15 cellular contexts compared by ENCODE assay signal in genomic region chr20:50301712-50302111, GRCh38.
DNase-seq lines count a peak whose midpoint lies in the region; ATAC-seq, FAIRE-seq and TF ChIP-seq lines count a peak whose summit lies in the region.
"Had no signal": no experiment of that assay in that cellular context is flagged by ENCODE, and none has a peak within 500 bp of the region (broad histone marks: within the 10 kb centered on the region; RNA-seq: fewer than 3 reads in every experiment).

No MANE protein-coding gene starts in this region.

- H3K27me3 ChIP-seq in BLaER1 (0 out of 2 replicates have a peak, but pooled peaks cover 3% of the 10 kb centered on the region), IMR-90 (ENCODE audit: control insufficient read depth, insufficient read depth, low read length) (no peaks in the 10 kb centered on the region), skeletal muscle tissue (ENCODE audit: control insufficient read depth in 3 of 3, insufficient read depth in 3 of 3, low read length in 3 of 3) (no peaks in the 10 kb centered on the region)

- H3K27ac Mint-ChIP-seq in nephron, result peak overlapping the region in 2 of 3 experiments; percentile 4 to 97
- H3K27ac Mint-ChIP-seq: CD4-positive, CD25-positive, alpha-beta regulatory T cell; IgD-negative memory B cell had no signal

- H4K91ac ChIP-seq in IMR-90 (ENCODE audit: insufficient read depth, low read depth, low read length), result peak overlapping the region; percentile 84; the same call in 1 of the 2 replicates

- no peak overlapping the region for H2AFZ ChIP-seq in IMR-90 (replicated peaks; ENCODE audit: low read length, poor library complexity)

- no peak overlapping the region for H2BK5ac ChIP-seq in IMR-90 (ENCODE audit: low read depth, low read length, poor library complexity, severe bottlenecking)

- TF ChIP-seq RAD21 in IMR-90 (IDR thresholded peaks at IDR 0.05; ENCODE audit: low read length), result no peak

- H3K27me3 Mint-ChIP-seq in nephron (ENCODE audit: low read depth), result peaks cover 19% of the 10 kb centered on the region

- H2BK20ac ChIP-seq in IMR-90 (ENCODE audit: low read depth, low read length), result peak overlapping the region; percentile 57; the same call in 1 of the 2 replicates

- ATAC-seq in IMR-90 (ENCODE audit: low read depth), result no peak
- no peak for ATAC-seq in HG03045 (IDR thresholded peaks at IDR 0.05; ENCODE audit: unreplicated experiment)

- no peak overlapping the region for H3K56ac ChIP-seq in IMR-90 (ENCODE audit: extremely low read depth, insufficient read depth, low read length)

- no peaks in the 10 kb centered on the region for H3K9me3 Mint-ChIP-seq in nephron
- H3K9me3 Mint-ChIP-seq: CD4-positive, CD25-positive, alpha-beta regulatory T cell; IgD-negative memory B cell had no signal

- no peak overlapping the region for H3K4me3 Mint-ChIP-seq in nephron
- H3K4me3 Mint-ChIP-seq: CD4-positive, CD25-positive, alpha-beta regulatory T cell; IgD-negative memory B cell had no signal

- H2BK15ac ChIP-seq in IMR-90 (ENCODE audit: low read depth, low read length), result no peak overlapping the region

- H4K20me1 ChIP-seq in BLaER1 (peaks cover 16% of the 10 kb centered on the region; the same call in 1 of the 2 replicates), IMR-90 (ENCODE audit: insufficient read depth, low read length) (no peaks in the 10 kb centered on the region)

- DNase-seq in IMR-90 (no peak), AG20443 (ENCODE audit: low spot score) (no peak), RCC 7860 (ENCODE audit: low spot score) (no peak)
- DNase-seq: CD4-positive, CD25-positive, alpha-beta regulatory T cell; DMS53; GF-D8 had no signal

- dilution Hi-C loops in IMR-90 (cut with HindIII; ENCODE audit: low sequenced_read_pairs, unreplicated experiment), result no loop called here

- no peak overlapping the region; the same call in 1 of the 2 replicates for H3K18ac ChIP-seq in IMR-90 (ENCODE audit: low read depth, low read length)

- peak overlapping the region; percentile 25; the same call in 1 of the 2 replicates for H2AK5ac ChIP-seq in IMR-90 (ENCODE audit: low read depth, low read length)

- no peak overlapping the region for H3K9ac ChIP-seq in BLaER1
- H3K9ac ChIP-seq in IMR-90 (ENCODE audit: low read depth, low read length), result no peak overlapping the region
- no peak overlapping the region for H3K9ac ChIP-seq in skeletal muscle tissue (ENCODE audit: low read depth in 1 of 3, low read length in 3 of 3)

- H3K27ac ChIP-seq in BLaER1, result no peak overlapping the region
- H3K27ac ChIP-seq in IMR-90 (ENCODE audit: insufficient read depth, low read length), result no peak overlapping the region
- peak overlapping the region; percentile 21 for H3K27ac ChIP-seq in skeletal muscle tissue (ENCODE audit: low read depth, low read length)
- H3K27ac ChIP-seq: HL-60 had no signal

- H3K36me3 Mint-ChIP-seq in nephron (ENCODE audit: low read depth), result no peaks in the 10 kb centered on the region
- H3K36me3 Mint-ChIP-seq: CD4-positive, CD25-positive, alpha-beta regulatory T cell had no signal

- no peak for TF ChIP-seq CTCF in IMR-90 (conservative IDR thresholded peaks at IDR 0.05; ENCODE audit: low read depth, low read length)
- no peak for TF ChIP-seq CTCF in nephron (IDR thresholded peaks at IDR 0.05; ENCODE audit: unreplicated experiment in 3 of 3)

- H3K4me3 ChIP-seq in BLaER1 (no peak overlapping the region), IMR-90 (ENCODE audit: insufficient read depth, low read depth, low read length) (no peak overlapping the region), skeletal muscle tissue (ENCODE audit: low read length in 3 of 3) (no peak overlapping the region)
- H3K4me3 ChIP-seq: HAP-1 had no signal

- intact Hi-C loops in IMR-90 (cut with micrococcal nuclease), result no loop called here

- no peak overlapping the region; a peak in 1 of 4 replicates for H4K8ac ChIP-seq in IMR-90 (ENCODE audit: low read depth in 2 of 2, low read length in 2 of 2)

- H3K36me3 ChIP-seq in BLaER1, result no peaks in the 10 kb centered on the region
- no peaks in the 10 kb centered on the region for H3K36me3 ChIP-seq in IMR-90 (ENCODE audit: control insufficient read depth, insufficient read depth, low read length)
- no peaks in the 10 kb centered on the region for H3K36me3 ChIP-seq in skeletal muscle tissue (ENCODE audit: control insufficient read depth in 3 of 3, insufficient read depth in 3 of 3, low read length in 3 of 3)
- H3K36me3 ChIP-seq: HAP-1 had no signal

- no peaks in the 10 kb centered on the region for H3K9me3 ChIP-seq in BLaER1
- no peaks in the 10 kb centered on the region for H3K9me3 ChIP-seq in IMR-90 (ENCODE audit: control insufficient read depth, insufficient read depth, low read length)
- H3K9me3 ChIP-seq in skeletal muscle tissue (ENCODE audit: control insufficient read depth in 3 of 3, low read length in 3 of 3), result no peaks in the 10 kb centered on the region
- H3K9me3 ChIP-seq: HAP-1 had no signal

- CTCF ChIA-PET in IMR-90 (lab: Yijun Ruan, JAX), result interaction anchor here (0.6 kb wide), 1 partner anchor 71 kb away, joined by 3 read pairs; no protein-coding TSS in a partner anchor

- 0 out of 2 replicates have a peak overlapping the region, but pooled peaks have one; percentile 30 for H3K14ac ChIP-seq in IMR-90 (replicated peaks; ENCODE audit: low read depth, low read length)

- H3K4me2 ChIP-seq in BLaER1, result peak overlapping the region; percentile 44; the same call in 1 of the 2 replicates
- H3K4me2 ChIP-seq in IMR-90 (ENCODE audit: low read depth, low read length), result no peak overlapping the region

- peaks cover 0 to 26% of the 10 kb centered on the region in 2 experiments; a peak in 2 of 4 replicates for H3K79me1 ChIP-seq in IMR-90 (ENCODE audit: low read depth in 1 of 2, low read length in 2 of 2)

- BruUV-seq in IMR-90 (replicated peaks; lab: Mats Ljungman, UMichigan), result no TSS peak

- H3K4me1 ChIP-seq in BLaER1 (peaks cover 43% of the 10 kb centered on the region), IMR-90 (ENCODE audit: control insufficient read depth, insufficient read depth, low read length) (peaks cover 40% of the 10 kb centered on the region), skeletal muscle tissue (ENCODE audit: control insufficient read depth in 3 of 3, insufficient read depth in 3 of 3, low read length in 3 of 3) (peaks cover 47 to 53% (median 50%) of the 10 kb centered on the region in 3 donors)
- H3K4me1 ChIP-seq: HAP-1 had no signal

- in situ Hi-C loops in IMR-90 (cut with MboI; ENCODE audit: low sequenced_read_pairs), result no loop called here

- FAIRE-seq in RCC 7860 (lab: Jason Lieb, UNC), result no peak
- FAIRE-seq: A204.1, H1 had no signal

- peaks cover 53% of the 10 kb centered on the region for H3K4me1 Mint-ChIP-seq in nephron

- H3K9me1 ChIP-seq in IMR-90 (ENCODE audit: insufficient read depth, low read length), result peaks cover 16% of the 10 kb centered on the region

- POLR2A ChIA-PET in IMR-90 (lab: Charles Lee; ENCODE audit: unreplicated experiment), result no interaction called here

- 0 out of 2 replicates have a peak overlapping the region, but pooled peaks have one; percentile 24 for H3K23ac ChIP-seq in IMR-90 (ENCODE audit: low read depth, low read length)

- H3K4ac ChIP-seq in IMR-90 (ENCODE audit: low read depth, low read length), result peak overlapping the region; percentile 67

- no peak overlapping the region for H4K5ac ChIP-seq in IMR-90 (ENCODE audit: low read depth, low read length)

- TF ChIP-seq POLR2A in IMR-90 (IDR thresholded peaks at IDR 0.05; ENCODE audit: low read depth, low read length), result no peak

- H2AK9ac ChIP-seq in IMR-90 (replicated peaks; ENCODE audit: low read depth, low read length, poor library complexity), result no peak overlapping the region

- no peak overlapping the region for H2BK120ac ChIP-seq in IMR-90 (ENCODE audit: low read depth, low read length)

TF ChIP-seq in IMR-90, 13 proteins besides CTCF, POLR2A, EP300 and RAD21:
- TF ChIP-seq CEBPB (IDR thresholded peaks at IDR 0.05; ENCODE audit: low read depth, low read length) (0 out of 2 replicates have a peak, but pooled peaks have one; percentile 16), RCOR1 (IDR thresholded peaks at IDR 0.05; ENCODE audit: insufficient replicate concordance, low read length) (no peak)
